In genomic region chr7:30113144-30113543, GRCh38 we compare ENCODE assay signal across 7 cellular contexts.
"Had no signal": no experiment of that assay in that cellular context is flagged by ENCODE, and none has a peak within 500 bp of the region (broad histone marks: within the 10 kb centered on the region; RNA-seq: fewer than 3 reads in every experiment).

No MANE protein-coding gene starts in this region.

- H3K4me2 ChIP-seq: GM23338, KMS-11 had no signal

- H3K4me3 Mint-ChIP-seq: GM23338, H9 had no signal

- H3K27ac Mint-ChIP-seq: GM23338, H9 had no signal

- DNase-seq: H9, HCEC 1CT, IMR-90, KBM-7 had no signal

- H3K27ac ChIP-seq: HL-60, KMS-11 had no signal

- H3K4me1 Mint-ChIP-seq: GM23338, H9 had no signal

- H3K4me3 ChIP-seq: GM23338 had no signal

- H2AFZ ChIP-seq: GM23338 had no signal

- H3K9ac ChIP-seq: KMS-11 had no signal
